ENCODE assay signal across 10 cellular contexts in genomic region chr1:216815239-216815955, GRCh38.
DNase-seq lines count a peak whose midpoint lies in the region; ATAC-seq and FAIRE-seq lines count a peak whose summit lies in the region.
"Had no signal": no experiment of that assay in that cellular context is flagged by ENCODE, and none has a peak within 500 bp of the region (broad histone marks: within the 10 kb centered on the region; RNA-seq: fewer than 3 reads in every experiment).

No MANE protein-coding gene starts in this region.

- no peak overlapping the region for H3K4me3 Mint-ChIP-seq in activated naive CD4-positive, alpha-beta T cell treated with anti-CD3 and anti-CD28 coated beads for 36 hours

- no peak overlapping the region for H3K27ac Mint-ChIP-seq in activated naive CD4-positive, alpha-beta T cell treated with anti-CD3 and anti-CD28 coated beads for 36 hours

- CTCF ChIA-PET in activated naive CD4-positive, alpha-beta T cell treated with anti-CD3 and anti-CD28 coated beads for 36 hours (lab: Charles Lee) = no interaction called here

- intact Hi-C loops in activated naive CD4-positive, alpha-beta T cell treated with anti-CD3 and anti-CD28 coated beads for 36 hours (cut with micrococcal nuclease) = no loop called here

- H3K4me1 Mint-ChIP-seq in activated naive CD4-positive, alpha-beta T cell treated with anti-CD3 and anti-CD28 coated beads for 36 hours (ENCODE audit: low read depth) = no peaks in the 10 kb centered on the region

- no peak for ATAC-seq in GM21528 (IDR thresholded peaks at IDR 0.05; ENCODE audit: low FRiP score, unreplicated experiment)

- no peaks in the 10 kb centered on the region for H3K27me3 Mint-ChIP-seq in activated naive CD4-positive, alpha-beta T cell treated with anti-CD3 and anti-CD28 coated beads for 36 hours (ENCODE audit: low read depth)

- FAIRE-seq in GM19239 (lab: Jason Lieb, UNC) = no peak
- FAIRE-seq: GM12891 had no signal

- DNase-seq in DMS 273 (lab: John Stamatoyannopoulos, UW; ENCODE audit: unreplicated experiment) (peak; percentile 95), NCI-H2107 (lab: John Stamatoyannopoulos, UW) (peak; percentile 87), dermis microvascular lymphatic vessel endothelial cell (ENCODE audit: low read depth in 2 of 2) (peak; percentile 1 to 45), myocyte (ENCODE audit: low read depth) (peak; percentile 89), UCSD-AML1 (lab: John Stamatoyannopoulos, UW; ENCODE audit: unreplicated experiment) (no peak), GM19239 (ENCODE audit: insufficient read length, low spot score) (no peak)
- no peak for DNase-seq in activated naive CD4-positive, alpha-beta T cell treated with anti-CD3 and anti-CD28 coated beads for 36 hours
- DNase-seq: activated CD8-positive, alpha-beta memory T cell treated with anti-CD3 and anti-CD28 coated beads for 24 hours had no signal

- no peaks in the 10 kb centered on the region for H3K9me3 Mint-ChIP-seq in activated naive CD4-positive, alpha-beta T cell treated with anti-CD3 and anti-CD28 coated beads for 36 hours

- no peaks in the 10 kb centered on the region for H3K36me3 Mint-ChIP-seq in activated naive CD4-positive, alpha-beta T cell treated with anti-CD3 and anti-CD28 coated beads for 36 hours (ENCODE audit: low read depth)

Comparison
In these comparisons a context has a peak if more than half of its experiments do, and no peak if none do; other contexts are left out.
1. DNase-seq: peak in DMS 273 (single experiment), NCI-H2107 (single experiment), dermis microvascular lymphatic vessel endothelial cell (2 of 2) and myocyte (single experiment); none in UCSD-AML1 (single experiment), GM19239 (single experiment) and activated naive CD4-positive, alpha-beta T cell treated with anti-CD3 and anti-CD28 coated beads for 36 hours (single experiment).